ENCODE assay signal across 21 cellular contexts in genomic region chr7:38198356-38198755, GRCh38.
"Had no signal": no experiment of that assay in that cellular context is flagged by ENCODE, and none has a peak within 500 bp of the region (broad histone marks: within the 10 kb centered on the region; RNA-seq: fewer than 3 reads in every experiment).

No MANE protein-coding gene starts in this region.

- H3K4me3 Mint-ChIP-seq: activated naive CD4-positive, alpha-beta T cell treated with anti-CD3 and anti-CD28 coated beads, Interleukin-2, amount 50 U/mL, for 24 hours; activated T-cell treated with anti-CD3 and anti-CD28 coated beads, Interleukin-2, amount 50 U/mL, for 72 hours; effector memory CD8-positive, alpha-beta T cell; nephron progenitor cell; T-helper 1 cell treated with Interleukin-12 subunit alpha and Interleukin-12 subunit beta and Interleukin-4 antibody, amounts not matched to agents 30 μg/mL and 1 μg/mL, for 36 hours had no signal

- H3K27ac ChIP-seq: adrenal gland, thyroid gland had no signal

- H3K4me3 ChIP-seq: adrenal gland, cardiac muscle cell, left lung, thyroid gland had no signal

- H3K9me3 Mint-ChIP-seq: activated naive CD4-positive, alpha-beta T cell treated with anti-CD3 and anti-CD28 coated beads, Interleukin-2, amount 50 U/mL, for 24 hours; effector memory CD8-positive, alpha-beta T cell had no signal

- DNase-seq: activated CD4-positive, CD25-positive, alpha-beta regulatory T cell treated with anti-CD3 and anti-CD28 coated beads, Interleukin-2, amount 50 U/mL, for 72 hours; activated gamma-delta T cell; activated T-cell treated with anti-CD3 and anti-CD28 coated beads, Interleukin-2, amount 50 U/mL, for 72 hours; adrenal gland; dermis blood vessel endothelial cell; effector memory CD8-positive, alpha-beta T cell; foreskin melanocyte; head of caudate nucleus; kidney; left lung; nephron progenitor cell; nucleus accumbens; stimulated activated CD4-positive, alpha-beta T cell treated with anti-CD3 and anti-CD28 coated beads, Interleukin-12 subunit alpha, Interleukin-12 subunit beta, amount 100 ng/mL, for 4 hours; stimulated activated CD4-positive, alpha-beta T cell treated with anti-CD3 and anti-CD28 coated beads, Interleukin-1b, Interleukin-23, amount 100 ng/mL, for 48 hours; stimulated activated CD8-positive, alpha-beta memory T cell treated with anti-CD3 and anti-CD28 coated beads, Interleukin-4, amount 100 ng/mL, for 48 hours; stimulated activated naive CD4-positive, alpha-beta T cell; thyroid gland had no signal

- H3K27ac Mint-ChIP-seq: activated naive CD4-positive, alpha-beta T cell treated with anti-CD3 and anti-CD28 coated beads, Interleukin-2, amount 50 U/mL, for 24 hours; activated T-cell treated with anti-CD3 and anti-CD28 coated beads, Interleukin-2, amount 50 U/mL, for 72 hours; effector memory CD8-positive, alpha-beta T cell; nephron progenitor cell; progenitor cell of endocrine pancreas; T-helper 1 cell treated with Interleukin-12 subunit alpha and Interleukin-12 subunit beta and Interleukin-4 antibody, amounts not matched to agents 30 μg/mL and 1 μg/mL, for 36 hours had no signal

- H3K9me3 ChIP-seq: adrenal gland, left lung, thyroid gland had no signal

- H3K36me3 ChIP-seq: adrenal gland, cardiac muscle cell, left lung, thyroid gland had no signal

- ATAC-seq: activated T-cell treated with anti-CD3 and anti-CD28 coated beads, Interleukin-2, amount 50 U/mL, for 72 hours; effector memory CD8-positive, alpha-beta T cell; left lung had no signal

- H3K27me3 ChIP-seq: adrenal gland, cardiac muscle cell, left lung, thyroid gland had no signal

- H3K27me3 Mint-ChIP-seq: activated naive CD4-positive, alpha-beta T cell treated with anti-CD3 and anti-CD28 coated beads, Interleukin-2, amount 50 U/mL, for 24 hours; effector memory CD8-positive, alpha-beta T cell; progenitor cell of endocrine pancreas had no signal
